In the genomic region with DNA sequence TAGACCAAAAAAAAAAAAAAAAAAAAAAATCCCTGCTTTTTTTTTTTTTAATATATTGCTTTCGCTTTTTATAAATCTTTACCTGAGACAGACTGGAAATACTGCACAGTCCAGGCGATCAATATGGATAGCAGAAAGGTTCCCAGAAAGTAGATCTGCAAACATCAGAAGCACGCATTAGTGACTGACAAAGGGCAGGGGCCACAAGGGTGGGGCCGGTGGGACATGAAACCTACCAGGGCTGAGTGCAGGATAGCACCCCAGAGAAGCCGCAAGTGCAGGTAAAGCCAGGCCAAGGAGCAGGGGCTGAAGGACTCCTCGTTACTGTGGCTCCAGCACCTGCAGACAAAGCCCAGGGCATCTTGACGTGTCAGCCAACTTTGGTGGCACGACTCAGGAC, we compare ENCODE assay signal across 1 cellular context.
TF ChIP-seq lines count a peak whose summit lies in the region.

No MANE protein-coding gene starts in this region.

TF ChIP-seq in HepG2, 621 proteins besides CTCF, POLR2A, EP300 and RAD21:
- TF ChIP-seq KAT7 (CRISPR knock-in tag; IDR thresholded peaks at IDR 0.05; ENCODE audit: borderline replicate concordance) (no peak), HNRNPL (IDR thresholded peaks at IDR 0.05; ENCODE audit: low read depth, low read length) (no peak)
- TF ChIP-seq, protein P1, sequence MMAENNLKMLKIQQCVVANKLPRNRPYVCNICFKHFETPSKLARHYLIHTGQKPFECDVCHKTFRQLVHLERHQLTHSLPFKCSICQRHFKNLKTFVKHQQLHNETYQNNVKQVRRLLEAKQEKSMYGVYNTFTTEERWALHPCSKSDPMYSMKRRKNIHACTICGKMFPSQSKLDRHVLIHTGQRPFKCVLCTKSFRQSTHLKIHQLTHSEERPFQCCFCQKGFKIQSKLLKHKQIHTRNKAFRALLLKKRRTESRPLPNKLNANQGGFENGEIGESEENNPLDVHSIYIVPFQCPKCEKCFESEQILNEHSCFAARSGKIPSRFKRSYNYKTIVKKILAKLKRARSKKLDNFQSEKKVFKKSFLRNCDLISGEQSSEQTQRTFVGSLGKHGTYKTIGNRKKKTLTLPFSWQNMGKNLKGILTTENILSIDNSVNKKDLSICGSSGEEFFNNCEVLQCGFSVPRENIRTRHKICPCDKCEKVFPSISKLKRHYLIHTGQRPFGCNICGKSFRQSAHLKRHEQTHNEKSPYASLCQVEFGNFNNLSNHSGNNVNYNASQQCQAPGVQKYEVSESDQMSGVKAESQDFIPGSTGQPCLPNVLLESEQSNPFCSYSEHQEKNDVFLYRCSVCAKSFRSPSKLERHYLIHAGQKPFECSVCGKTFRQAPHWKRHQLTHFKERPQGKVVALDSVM (CRISPR knock-in tag; IDR thresholded peaks at IDR 0.05): no peak
- TF ChIP-seq, protein P2, sequence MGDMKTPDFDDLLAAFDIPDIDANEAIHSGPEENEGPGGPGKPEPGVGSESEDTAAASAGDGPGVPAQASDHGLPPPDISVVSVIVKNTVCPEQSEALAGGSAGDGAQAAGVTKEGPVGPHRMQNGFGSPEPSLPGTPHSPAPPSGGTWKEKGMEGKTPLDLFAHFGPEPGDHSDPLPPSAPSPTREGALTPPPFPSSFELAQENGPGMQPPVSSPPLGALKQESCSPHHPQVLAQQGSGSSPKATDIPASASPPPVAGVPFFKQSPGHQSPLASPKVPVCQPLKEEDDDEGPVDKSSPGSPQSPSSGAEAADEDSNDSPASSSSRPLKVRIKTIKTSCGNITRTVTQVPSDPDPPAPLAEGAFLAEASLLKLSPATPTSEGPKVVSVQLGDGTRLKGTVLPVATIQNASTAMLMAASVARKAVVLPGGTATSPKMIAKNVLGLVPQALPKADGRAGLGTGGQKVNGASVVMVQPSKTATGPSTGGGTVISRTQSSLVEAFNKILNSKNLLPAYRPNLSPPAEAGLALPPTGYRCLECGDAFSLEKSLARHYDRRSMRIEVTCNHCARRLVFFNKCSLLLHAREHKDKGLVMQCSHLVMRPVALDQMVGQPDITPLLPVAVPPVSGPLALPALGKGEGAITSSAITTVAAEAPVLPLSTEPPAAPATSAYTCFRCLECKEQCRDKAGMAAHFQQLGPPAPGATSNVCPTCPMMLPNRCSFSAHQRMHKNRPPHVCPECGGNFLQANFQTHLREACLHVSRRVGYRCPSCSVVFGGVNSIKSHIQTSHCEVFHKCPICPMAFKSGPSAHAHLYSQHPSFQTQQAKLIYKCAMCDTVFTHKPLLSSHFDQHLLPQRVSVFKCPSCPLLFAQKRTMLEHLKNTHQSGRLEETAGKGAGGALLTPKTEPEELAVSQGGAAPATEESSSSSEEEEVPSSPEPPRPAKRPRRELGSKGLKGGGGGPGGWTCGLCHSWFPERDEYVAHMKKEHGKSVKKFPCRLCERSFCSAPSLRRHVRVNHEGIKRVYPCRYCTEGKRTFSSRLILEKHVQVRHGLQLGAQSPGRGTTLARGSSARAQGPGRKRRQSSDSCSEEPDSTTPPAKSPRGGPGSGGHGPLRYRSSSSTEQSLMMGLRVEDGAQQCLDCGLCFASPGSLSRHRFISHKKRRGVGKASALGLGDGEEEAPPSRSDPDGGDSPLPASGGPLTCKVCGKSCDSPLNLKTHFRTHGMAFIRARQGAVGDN (CRISPR knock-in tag; IDR thresholded peaks at IDR 0.05): no peak
